ENCODE assay signal across 8 cellular contexts in genomic region chr11:129960216-129961214, GRCh38. TPM values are rescaled to one million over a fixed set of nuclear protein-coding genes. Genes with fewer than 3 reads are reported as not detected.
A peak's percentile ranks its signal among the peaks of the same experiment; 100 is the strongest.
DNase-seq lines count a peak whose midpoint lies in the region; ATAC-seq lines count a peak whose summit lies in the region.

No MANE protein-coding gene starts in this region.

- H4K8ac ChIP-seq in mesendoderm (ENCODE audit: low read depth, low read length), result no peak overlapping the region

- no peak overlapping the region for H3K56ac ChIP-seq in mesendoderm (ENCODE audit: low read length)

- H3K4me1 ChIP-seq in ACC112 (ENCODE audit: control insufficient read depth, insufficient read depth, low read length, unreplicated experiment) (peaks cover 13% of the 10 kb centered on the region), mesendoderm (ENCODE audit: control insufficient read depth, low read depth, low read length) (no peaks in the 10 kb centered on the region)

- no peak overlapping the region for H2AK5ac ChIP-seq in mesendoderm (ENCODE audit: low read length)

- no peaks in the 10 kb centered on the region for H3K79me2 ChIP-seq in ACC112 (ENCODE audit: control insufficient read depth, insufficient read depth, low read length, unreplicated experiment)
- H3K79me2 ChIP-seq in mesendoderm (ENCODE audit: control insufficient read depth, insufficient read depth, low read length), result no peaks in the 10 kb centered on the region

- no peak overlapping the region for H2AFZ ChIP-seq in ACC112 (ENCODE audit: low read length, unreplicated experiment)

- H3K4me3 ChIP-seq in ACC112 (ENCODE audit: low read depth, low read length) (peak overlapping the region; percentile 6; the same call in 1 of the 2 replicates), mesendoderm (ENCODE audit: low read length) (no peak overlapping the region)

- H3K27me3 ChIP-seq in ACC112 (ENCODE audit: insufficient read depth, low read length) (no peaks in the 10 kb centered on the region), mesendoderm (ENCODE audit: insufficient read depth, low read length, poor library complexity) (no peaks in the 10 kb centered on the region)

- ATAC-seq in GM18861 (IDR thresholded peaks at IDR 0.05; ENCODE audit: unreplicated experiment), result peak; percentile 92
- ATAC-seq in HG03025 (IDR thresholded peaks at IDR 0.05; ENCODE audit: low FRiP score, unreplicated experiment), result peak; percentile 82

- H3K4me2 ChIP-seq in mesendoderm (ENCODE audit: low read length), result no peak overlapping the region

- H2BK5ac ChIP-seq in mesendoderm (ENCODE audit: low read length), result no peak overlapping the region

- WGBS in mesendoderm (ENCODE audit: extremely low coverage, insufficient coverage, low lambda C conversion rate), result no CpG with 5 or more reads among the region's 18 CpGs

- H3K27ac ChIP-seq in ACC112 (ENCODE audit: low read depth, low read length) (no peak overlapping the region), mesendoderm (ENCODE audit: low read depth, low read length) (no peak overlapping the region)

- DNase-seq in SW 1271 (lab: John Stamatoyannopoulos, UW) (peak; percentile 24 to 76), myocyte (ENCODE audit: low read depth) (peak; percentile 60), retina (no peak), mesendoderm (no peak), inferior parietal cortex (ENCODE audit: extremely low spot score) (no peak)

- H3K23ac ChIP-seq in mesendoderm (ENCODE audit: low read length), result no peak overlapping the region

- H3K4ac ChIP-seq in mesendoderm (ENCODE audit: low read depth, low read length), result no peak overlapping the region

- no peak overlapping the region for H3K9ac ChIP-seq in mesendoderm (ENCODE audit: low read length)

- H2BK120ac ChIP-seq in mesendoderm (ENCODE audit: low read depth, low read length), result no peak overlapping the region

- no peak overlapping the region for H3K18ac ChIP-seq in mesendoderm (ENCODE audit: low read length)

- no peak overlapping the region for H4K5ac ChIP-seq in mesendoderm (ENCODE audit: low read length)

- no peak overlapping the region for H2BK15ac ChIP-seq in mesendoderm (replicated peaks; ENCODE audit: low read depth)

- H3K36me3 ChIP-seq in ACC112 (ENCODE audit: insufficient read depth, low read length), result peaks cover 4% of the 10 kb centered on the region
- no peaks in the 10 kb centered on the region for H3K36me3 ChIP-seq in mesendoderm (ENCODE audit: control insufficient read depth, insufficient read depth, low read length)

- no peaks in the 10 kb centered on the region for H3K79me1 ChIP-seq in mesendoderm (ENCODE audit: low read length)

RNA-seq across cellular contexts. Expression of gene PRDM10, which starts 42.1 kb away (rescaled TPM):
- total RNA-seq in myocyte, result 7.0 and 8.1 TPM in 2 replicates
- polyA plus RNA-seq in myocyte (2012), result 2.5 TPM
- polyA plus RNA-seq in mesendoderm (2013, experiment 1 of 2), result 7.0 TPM
- polyA plus RNA-seq in mesendoderm (2013, experiment 2 of 2), result 6.5 TPM

Comparison
In these comparisons a context has a peak if more than half of its experiments do, and no peak if none do; other contexts are left out.
1. DNase-seq: peak in SW 1271 (2 of 2) and myocyte (single experiment); none in retina (single experiment), mesendoderm (single experiment) and inferior parietal cortex (single experiment).